Comparison of ENCODE assay signal across 9 cellular contexts in genomic region chr12:94872671-94873367, GRCh38.
DNase-seq lines count a peak whose midpoint lies in the region; ATAC-seq and TF ChIP-seq lines count a peak whose summit lies in the region.
"Had no signal": no experiment of that assay in that cellular context is flagged by ENCODE, and none has a peak within 500 bp of the region (broad histone marks: within the 10 kb centered on the region; RNA-seq: fewer than 3 reads in every experiment).

No MANE protein-coding gene starts in this region.

- H3K27me3 Mint-ChIP-seq in activated CD8-positive, alpha-beta T cell treated with anti-CD3 and anti-CD28 coated beads for 36 hours: peaks cover 46% of the 10 kb centered on the region

- H3K36me3 ChIP-seq in heart left ventricle: no peaks in the 10 kb centered on the region
- no peaks in the 10 kb centered on the region for H3K36me3 ChIP-seq in right lobe of liver

- H3K27me3 ChIP-seq in heart left ventricle (peaks cover 13 to 77% (median 42%) of the 10 kb centered on the region in 9 donors), right lobe of liver (peaks cover 0 to 22% of the 10 kb centered on the region in 2 donors)

- 7 to 13% (median 10%) methylated on average over 18 to 36 of the region's 36 CpGs for WGBS in heart left ventricle, 4 donors
- WGBS in right lobe of liver (ENCODE audit: insufficient coverage, low coverage, low lambda C conversion rate, missing lambda C conversion rate): 13% methylated on average over 18 of the region's 36 CpGs

- TF ChIP-seq POLR2A in heart left ventricle (IDR thresholded peaks at IDR 0.05): no peak
- TF ChIP-seq POLR2A in right lobe of liver (IDR thresholded peaks at IDR 0.05): no peak

- intact Hi-C loops in heart left ventricle (cut with DNase I) (loop anchor here in 1 of 10 donors (10.0 kb wide), 1 partner anchor 328 kb away; no protein-coding TSS in a partner anchor), left ventricle myocardium superior (cut with micrococcal nuclease) (no loop called here), right lobe of liver (cut with DNase I) (no loop called here)
- intact Hi-C loops in activated CD8-positive, alpha-beta T cell treated with anti-CD3 and anti-CD28 coated beads for 36 hours (cut with micrococcal nuclease): no loop called here

- H3K4me3 Mint-ChIP-seq in activated CD8-positive, alpha-beta T cell treated with anti-CD3 and anti-CD28 coated beads for 36 hours: peak overlapping the region; percentile 26

- DNase-seq in heart left ventricle: peak in 2 of 5 donors; percentile 7 to 21
- no peak for DNase-seq in left ventricle myocardium superior
- DNase-seq in activated CD8-positive, alpha-beta T cell treated with anti-CD3 and anti-CD28 coated beads for 36 hours: no peak
- DNase-seq in right lobe of liver: no peak
- no peak for DNase-seq in amygdala (lab: John Stamatoyannopoulos, UW)
- DNase-seq in stimulated activated CD8-positive, alpha-beta memory T cell treated with anti-CD3 and anti-CD28 coated beads, Interleukin-4, amount 100 ng/mL, for 48 hours: no peak
- DNase-seq in SW480 (ENCODE audit: low spot score): no peak

- peaks cover 18% of the 10 kb centered on the region for H3K4me1 Mint-ChIP-seq in activated CD8-positive, alpha-beta T cell treated with anti-CD3 and anti-CD28 coated beads for 36 hours (ENCODE audit: low read depth)

- no peaks in the 10 kb centered on the region for H3K9me3 ChIP-seq in heart left ventricle
- H3K9me3 ChIP-seq in right lobe of liver: no peaks in the 10 kb centered on the region

- TF ChIP-seq CTCF in heart left ventricle (IDR thresholded peaks at IDR 0.05) (no peak), right lobe of liver (IDR thresholded peaks at IDR 0.05) (no peak)
- TF ChIP-seq CTCF in activated CD8-positive, alpha-beta T cell treated with anti-CD3 and anti-CD28 coated beads for 36 hours (IDR thresholded peaks at IDR 0.05): no peak

- H3K4me1 ChIP-seq in heart left ventricle (peaks cover 0 to 26% (median 5%) of the 10 kb centered on the region in 12 donors), right lobe of liver (peaks cover 0 to 5% (median 0%) of the 10 kb centered on the region in 4 donors)

- H3K27ac ChIP-seq in heart left ventricle: no peak overlapping the region
- no peak overlapping the region for H3K27ac ChIP-seq in right lobe of liver

- H3K27ac Mint-ChIP-seq in activated CD8-positive, alpha-beta T cell treated with anti-CD3 and anti-CD28 coated beads for 36 hours: no peak overlapping the region
- H3K27ac Mint-ChIP-seq: activated naive CD4-positive, alpha-beta T cell treated with anti-CD3 and anti-CD28 coated beads, Interleukin-2, amount 50 U/mL, for 72 hours had no signal

- H3K36me3 Mint-ChIP-seq in activated CD8-positive, alpha-beta T cell treated with anti-CD3 and anti-CD28 coated beads for 36 hours (ENCODE audit: low read depth): no peaks in the 10 kb centered on the region

- POLR2A ChIA-PET in activated CD8-positive, alpha-beta T cell treated with anti-CD3 and anti-CD28 coated beads for 36 hours (lab: Charles Lee): no interaction called here

- peak in 2 of 4 donors; percentile 29 to 37 for ATAC-seq in heart left ventricle
- ATAC-seq in left ventricle myocardium superior: no peak
- peak; percentile 30 for ATAC-seq in HG02981 (IDR thresholded peaks at IDR 0.05; ENCODE audit: unreplicated experiment)
- no peak for ATAC-seq in activated CD8-positive, alpha-beta T cell treated with anti-CD3 and anti-CD28 coated beads for 36 hours
- peak in 3 of 4 donors; percentile 17 to 26 (median 22) for ATAC-seq in right lobe of liver

- H3K9me3 Mint-ChIP-seq in activated CD8-positive, alpha-beta T cell treated with anti-CD3 and anti-CD28 coated beads for 36 hours: no peaks in the 10 kb centered on the region
- H3K9me3 Mint-ChIP-seq: activated naive CD4-positive, alpha-beta T cell treated with anti-CD3 and anti-CD28 coated beads, Interleukin-2, amount 50 U/mL, for 72 hours had no signal

- H3K4me3 ChIP-seq in heart left ventricle (peak overlapping the region; percentile 29 to 62 (median 51)), right lobe of liver (peak overlapping the region in 2 of 3 donors; percentile 25 to 40)

- CTCF ChIA-PET in activated CD8-positive, alpha-beta T cell treated with anti-CD3 and anti-CD28 coated beads for 36 hours (lab: Charles Lee): no interaction called here

Comparison
In these comparisons a context has a peak if more than half of its experiments do, and no peak if none do; other contexts are left out.
1. ATAC-seq: peak in HG02981 (single experiment) and right lobe of liver (3 of 4); none in left ventricle myocardium superior (single experiment) and activated CD8-positive, alpha-beta T cell treated with anti-CD3 and anti-CD28 coated beads for 36 hours (single experiment).